In the genomic region with DNA sequence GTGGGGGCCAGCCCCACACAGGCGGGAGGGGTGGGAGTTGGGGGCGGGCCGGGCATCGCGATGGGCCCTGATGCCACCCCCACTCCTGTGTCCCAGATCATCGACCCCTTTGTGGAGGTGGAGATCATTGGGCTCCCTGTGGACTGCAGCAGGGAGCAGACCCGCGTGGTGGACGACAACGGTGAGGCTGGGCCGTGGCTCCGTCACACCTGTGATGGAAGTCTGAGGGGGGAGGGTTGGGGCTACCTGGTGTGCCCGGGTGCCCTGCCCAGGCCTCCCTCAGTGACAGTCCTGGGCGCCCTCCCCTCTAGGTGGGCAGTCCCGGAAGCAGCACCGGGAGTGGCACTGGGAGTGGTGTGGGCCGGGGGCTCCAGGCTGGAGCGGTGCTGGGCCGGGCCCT, we compare ENCODE assay signal across 20 cellular contexts. TPM values are rescaled to one million over a fixed set of nuclear protein-coding genes. Genes with fewer than 3 reads are reported as not detected.
"Had no signal": no experiment of that assay in that cellular context is flagged by ENCODE, and none has a peak within 500 bp of the region (broad histone marks: within the 10 kb centered on the region; RNA-seq: fewer than 3 reads in every experiment).

No MANE protein-coding gene starts in this region.

- ATAC-seq: Right ventricle myocardium inferior, SK-N-SH treated with all-trans-retinoic acid at 6 μM for 48 hours had no signal

- H3K27me3 ChIP-seq: MG63 had no signal

- H3K27ac ChIP-seq: SJCRH30 had no signal

- H3K36me3 ChIP-seq: MG63, SJCRH30 had no signal

- H3K9me3 ChIP-seq: MG63, SJCRH30 had no signal

- DNase-seq: Karpas-422, KG1, MG63, NCI-H1092, NCI-H1105 treated with DMSO at 0.1 percent for 48 hours, NCI-H1417 treated with DMSO at 0.1 percent for 48 hours, NCI-H187, NCI-H2029, NCI-H2081 treated with DMSO at 0.1 percent for 48 hours, NCI-H2171, NCI-H226, NCI-H446, NCI-H510A, NCI-H524 treated with DMSO at 0.1 percent for 48 hours, NCI-H69, NCI-H774, SHP77 treated with DMSO at 0.1 percent for 48 hours, SJCRH30 had no signal

- H3K4me3 ChIP-seq: MG63, SJCRH30 had no signal

RNA-seq across cellular contexts. Expression of a gene that starts 31.4 kb away (rescaled TPM):
- total RNA-seq: SJCRH30 had no signal

RNA-seq across cellular contexts. Expression of a gene that starts 57.5 kb away (rescaled TPM):
- total RNA-seq: SJCRH30 had no signal
